Comparison of ENCODE assay signal across 13 cellular contexts in the genomic region with DNA sequence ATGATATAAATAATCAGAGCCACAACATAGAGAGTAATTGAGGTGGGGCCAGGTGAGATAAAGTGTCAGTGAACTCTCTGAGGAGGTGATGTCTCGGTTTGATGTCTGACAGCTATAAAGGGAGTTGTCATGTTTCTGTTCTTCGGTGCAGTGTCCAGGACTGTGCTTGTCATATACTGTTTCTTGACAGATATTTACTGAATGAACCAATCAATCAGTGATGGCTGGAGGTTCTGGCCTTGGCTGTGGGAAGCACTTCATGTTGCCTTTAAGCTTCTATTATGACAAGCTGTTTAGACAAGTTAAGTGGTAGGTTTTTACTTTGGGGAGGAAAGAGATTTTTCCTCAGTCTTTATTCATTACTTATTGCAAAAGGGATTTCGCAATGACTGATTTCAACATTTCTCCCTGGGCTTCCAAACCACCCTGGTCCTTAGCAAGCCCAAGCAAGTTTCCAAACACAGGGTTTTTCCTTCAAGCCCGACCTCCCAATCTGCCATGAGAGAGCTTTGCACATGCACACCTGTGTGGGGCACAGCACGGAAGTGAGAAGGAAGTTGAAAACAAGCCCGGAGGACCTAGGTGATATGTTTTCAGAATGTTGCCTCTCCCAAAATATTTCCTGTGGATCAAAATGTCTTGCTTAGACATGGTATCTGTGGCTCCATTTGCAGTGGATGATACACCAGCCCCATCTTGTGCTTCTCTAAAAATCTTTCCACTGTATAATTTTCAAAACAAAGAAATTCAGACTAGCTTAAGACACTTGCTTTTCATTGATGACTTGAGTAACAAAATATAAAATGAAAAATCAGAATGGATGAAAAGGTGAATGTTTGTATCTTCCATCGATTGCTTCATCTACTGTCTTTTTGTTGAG.
DNase-seq lines count a peak whose midpoint lies in the region; ATAC-seq and TF ChIP-seq lines count a peak whose summit lies in the region.
"Had no signal": no experiment of that assay in that cellular context is flagged by ENCODE, and none has a peak within 500 bp of the region (broad histone marks: within the 10 kb centered on the region; RNA-seq: fewer than 3 reads in every experiment).

No MANE protein-coding gene starts in this region.

- H3K9me3 ChIP-seq in right atrium auricular region (peaks cover 0 to 6% of the 10 kb centered on the region in 2 donors), aorta (ENCODE audit: control insufficient read depth, low read length) (no peaks in the 10 kb centered on the region)

- H3K27me3 Mint-ChIP-seq in brain: peaks cover 10% of the 10 kb centered on the region
- H3K27me3 Mint-ChIP-seq: progenitor cell of endocrine pancreas had no signal

- ATAC-seq in left cardiac atrium: peak; percentile 73 to 83
- ATAC-seq in left ventricle myocardium superior: peak; percentile 57
- ATAC-seq in aorta (ENCODE audit: low FRiP score): peak; percentile 68
- no peak for ATAC-seq in GM19395 (IDR thresholded peaks at IDR 0.05; ENCODE audit: unreplicated experiment)
- no peak for ATAC-seq in HG02938 (IDR thresholded peaks at IDR 0.05; ENCODE audit: unreplicated experiment)

- DNase-seq in left cardiac atrium (no peak), right atrium auricular region (ENCODE audit: low spot score) (no peak), left ventricle myocardium superior (no peak), aorta (no peak), DMS 273 treated with DMSO at 0.1 percent for 48 hours (lab: John Stamatoyannopoulos, UW) (no peak)
- DNase-seq: activated naive CD4-positive, alpha-beta T cell treated with Interleukin-2 at 50 U/mL for 16 hours; C1 segment of cervical spinal cord; NCI-H2171 had no signal

- no peak for TF ChIP-seq CTCF in right atrium auricular region (IDR thresholded peaks at IDR 0.05)
- no peak for TF ChIP-seq CTCF in brain (conservative IDR thresholded peaks at IDR 0.05)

- peak overlapping the region in 4 of 5 experiments; percentile 63 to 91 (median 76) for H3K27ac Mint-ChIP-seq in brain
- H3K27ac Mint-ChIP-seq: type B pancreatic cell had no signal

- H3K4me1 ChIP-seq in right atrium auricular region: no peaks in the 10 kb centered on the region
- no peaks in the 10 kb centered on the region for H3K4me1 ChIP-seq in aorta (ENCODE audit: control insufficient read depth in 1 of 2, insufficient read depth in 2 of 2, low read length in 2 of 2)

- H3K4me3 ChIP-seq in right atrium auricular region (no peak overlapping the region), aorta (ENCODE audit: low read length in 2 of 2) (no peak overlapping the region)

- WGBS in aorta, 2 donors: 81 to 83% methylated on average over 7 of the region's 7 CpGs

- intact Hi-C loops in left cardiac atrium (cut with DNase I) (no loop called here), left ventricle myocardium superior (cut with micrococcal nuclease) (no loop called here), aorta (cut with DNase I) (no loop called here)

- H3K9me3 Mint-ChIP-seq in brain: peaks cover 0 to 18% (median 8%) of the 10 kb centered on the region in 5 experiments

- H3K36me3 Mint-ChIP-seq in brain: no peaks in the 10 kb centered on the region
- H3K36me3 Mint-ChIP-seq: type B pancreatic cell had no signal

- H3K36me3 ChIP-seq in right atrium auricular region (no peaks in the 10 kb centered on the region), aorta (ENCODE audit: control insufficient read depth in 1 of 2, insufficient read depth in 2 of 2, low read length in 1 of 2) (no peaks in the 10 kb centered on the region)

- H3K27ac ChIP-seq in right atrium auricular region (no peak overlapping the region), aorta (ENCODE audit: low read depth in 1 of 2, low read length in 2 of 2) (no peak overlapping the region)

- no peaks in the 10 kb centered on the region for H3K27me3 ChIP-seq in right atrium auricular region
- H3K27me3 ChIP-seq in aorta (ENCODE audit: control insufficient read depth in 1 of 2, insufficient read depth in 2 of 2, low read length in 1 of 2): no peaks in the 10 kb centered on the region

- H3K4me3 Mint-ChIP-seq in brain: peak overlapping the region in 2 of 5 experiments; percentile 22 to 63

- H3K4me1 Mint-ChIP-seq in brain: peaks cover 57% of the 10 kb centered on the region

Comparison
In these comparisons a context has a peak if more than half of its experiments do, and no peak if none do; other contexts are left out.
1. ATAC-seq: peak in left cardiac atrium (2 of 2), left ventricle myocardium superior (single experiment) and aorta (single experiment); none in GM19395 (single experiment) and HG02938 (single experiment).